In genomic region chr3:157512534-157512933, GRCh38 we compare ENCODE assay signal across 18 cellular contexts. TPM values are rescaled to one million over a fixed set of nuclear protein-coding genes. Genes with fewer than 3 reads are reported as not detected.
DNase-seq lines count a peak whose midpoint lies in the region; ATAC-seq, FAIRE-seq and TF ChIP-seq lines count a peak whose summit lies in the region.
"Had no signal": no experiment of that assay in that cellular context is flagged by ENCODE, and none has a peak within 500 bp of the region (broad histone marks: within the 10 kb centered on the region; RNA-seq: fewer than 3 reads in every experiment).

No MANE protein-coding gene starts in this region.

- no peak overlapping the region for H3K4me2 ChIP-seq in IMR-90 (ENCODE audit: low read depth, low read length)
- peak overlapping the region; percentile 57 for H3K4me2 ChIP-seq in K562 (ENCODE audit: insufficient read depth, low read length)
- H3K4me2 ChIP-seq in neuronal stem cell (ENCODE audit: insufficient read depth, low read length, poor library complexity, severe bottlenecking), result no peak overlapping the region
- H3K4me2 ChIP-seq: GM23338 had no signal

- H2AK5ac ChIP-seq in IMR-90 (ENCODE audit: low read depth, low read length) (no peak overlapping the region), neuronal stem cell (ENCODE audit: low read depth, low read length) (no peak overlapping the region)

- H2BK120ac ChIP-seq in IMR-90 (ENCODE audit: low read depth, low read length) (no peak overlapping the region), neuronal stem cell (ENCODE audit: low read depth, low read length) (no peak overlapping the region)

- no peak overlapping the region for H3K18ac ChIP-seq in IMR-90 (ENCODE audit: low read depth, low read length)
- H3K18ac ChIP-seq in neuronal stem cell (ENCODE audit: low read length), result no peak overlapping the region

- H2BK12ac ChIP-seq in neuronal stem cell (ENCODE audit: low read length), result no peak overlapping the region

- H3K4me1 ChIP-seq in IMR-90 (ENCODE audit: control insufficient read depth, insufficient read depth, low read length) (no peaks in the 10 kb centered on the region), K562 (replicated peaks in 1 of 2; ENCODE audit: control insufficient read depth in 2 of 2, insufficient read depth in 2 of 2, low read length in 2 of 2) (peaks cover 0 to 14% of the 10 kb centered on the region in 2 experiments; a peak in 4 of 5 replicates), neuronal stem cell (ENCODE audit: control insufficient read depth in 2 of 2, insufficient read depth in 1 of 2, low read depth in 1 of 2, low read length in 2 of 2) (no peaks in the 10 kb centered on the region), tibial artery (no peaks in the 10 kb centered on the region)
- H3K4me1 ChIP-seq: Caco-2, HAP-1 had no signal

- peak overlapping the region; percentile 11 for H2AFZ ChIP-seq in IMR-90 (replicated peaks; ENCODE audit: low read length, poor library complexity)
- H2AFZ ChIP-seq in K562 (ENCODE audit: low read depth, low read length), result peak overlapping the region; percentile 50
- H2AFZ ChIP-seq in neuronal stem cell (ENCODE audit: low read length), result peak overlapping the region; percentile 41
- H2AFZ ChIP-seq: GM23338 had no signal

- H4K8ac ChIP-seq in IMR-90 (ENCODE audit: low read depth in 2 of 2, low read length in 2 of 2) (no peak overlapping the region), neuronal stem cell (ENCODE audit: low read depth, low read length) (no peak overlapping the region)

- H3K4ac ChIP-seq in IMR-90 (ENCODE audit: low read depth, low read length) (no peak overlapping the region), neuronal stem cell (ENCODE audit: low read length) (no peak overlapping the region)

- H4K91ac ChIP-seq in IMR-90 (ENCODE audit: insufficient read depth, low read depth, low read length), result no peak overlapping the region
- no peak overlapping the region for H4K91ac ChIP-seq in neuronal stem cell (ENCODE audit: low read depth, low read length, poor library complexity)

- no peaks in the 10 kb centered on the region for H3K9me1 ChIP-seq in IMR-90 (ENCODE audit: insufficient read depth, low read length)
- H3K9me1 ChIP-seq in K562 (ENCODE audit: control insufficient read depth, insufficient read depth, low read length), result no peaks in the 10 kb centered on the region

- in situ Hi-C loops in IMR-90 (cut with MboI; ENCODE audit: low sequenced_read_pairs), result no loop called here
- in situ Hi-C loops in K562 (cut with MboI), result no loop called here

- no peak overlapping the region for H3K56ac ChIP-seq in IMR-90 (ENCODE audit: extremely low read depth, insufficient read depth, low read length)

- no peak overlapping the region for H2BK20ac ChIP-seq in IMR-90 (ENCODE audit: low read depth, low read length)

- no peak overlapping the region for H2BK15ac ChIP-seq in IMR-90 (ENCODE audit: low read depth, low read length)
- H2BK15ac ChIP-seq in neuronal stem cell (ENCODE audit: low read length), result no peak overlapping the region

- no peak overlapping the region for H2AK9ac ChIP-seq in IMR-90 (replicated peaks; ENCODE audit: low read depth, low read length, poor library complexity)

- H3K9me3 ChIP-seq in IMR-90 (ENCODE audit: control insufficient read depth, insufficient read depth, low read length) (no peaks in the 10 kb centered on the region), K562 (replicated peaks; ENCODE audit: control insufficient read depth, insufficient read depth, low read depth, low read length) (no peaks in the 10 kb centered on the region), neuronal stem cell (replicated peaks in 1 of 2; ENCODE audit: control insufficient read depth in 2 of 2, insufficient read depth in 1 of 2, low read depth in 1 of 2, low read length in 2 of 2) (no peaks in the 10 kb centered on the region), tibial artery (no peaks in the 10 kb centered on the region)
- H3K9me3 ChIP-seq: Caco-2, HAP-1 had no signal

- CTCF ChIA-PET in IMR-90 (lab: Yijun Ruan, JAX), result interaction anchor here (1.0 kb wide), 1 partner anchor 9 kb away, joined by 3 read pairs; the partner anchor contains the start of gene VEPH1
- CTCF ChIA-PET in K562 (lab: Yijun Ruan, JAX; ENCODE audit: low intra/inter-chr PET ratio), result no interaction called here

- H3K36me3 ChIP-seq in IMR-90 (ENCODE audit: control insufficient read depth, insufficient read depth, low read length) (no peaks in the 10 kb centered on the region), K562 (ENCODE audit: control insufficient read depth, insufficient read depth, low read length) (no peaks in the 10 kb centered on the region), neuronal stem cell (replicated peaks in 1 of 2; ENCODE audit: control insufficient read depth in 2 of 2, insufficient read depth in 2 of 2, low read length in 2 of 2) (no peaks in the 10 kb centered on the region), tibial artery (no peaks in the 10 kb centered on the region)
- H3K36me3 ChIP-seq: HAP-1 had no signal

- FAIRE-seq in K562 (lab: Jason Lieb, UNC), result peak; percentile 95
- FAIRE-seq: GM12878 had no signal

- no peak for TF ChIP-seq POLR2A in IMR-90 (IDR thresholded peaks at IDR 0.05; ENCODE audit: low read depth, low read length)
- no peak for TF ChIP-seq POLR2A in K562 (conservative IDR thresholded peaks at IDR 0.05)

- no TSS peak for BruUV-seq in IMR-90 (replicated peaks; lab: Mats Ljungman, UMichigan)
- BruUV-seq in K562 (replicated peaks; lab: Mats Ljungman, UMichigan), result no TSS peak

- 92% methylated on average over 3 of the region's 5 CpGs; no CpG with 5 or more reads in 1 of the 2 experiments for WGBS in IMR-90 (ENCODE audit: extremely low coverage in 2 of 2, insufficient read length in 1 of 2), 2 experiments
- WGBS in K562 (ENCODE audit: insufficient coverage, low coverage, missing lambda C conversion rate), result 5% methylated on average over 5 of the region's 5 CpGs
- no CpG with 5 or more reads among the region's 5 CpGs for WGBS in neuronal stem cell (ENCODE audit: extremely low coverage in 2 of 2, insufficient read length in 2 of 2, insufficient replicate concordance in 1 of 2), 2 donors

- H3K9ac ChIP-seq in IMR-90 (ENCODE audit: low read depth, low read length), result no peak overlapping the region
- H3K9ac ChIP-seq in K562 (ENCODE audit: insufficient read depth in 1 of 2, low read depth in 2 of 2, low read length in 2 of 2), result no peak overlapping the region; a peak in 1 of 4 replicates
- H3K9ac ChIP-seq in neuronal stem cell (ENCODE audit: low read depth, low read length, poor library complexity), result no peak overlapping the region

- H3K79me2 ChIP-seq in K562 (ENCODE audit: control insufficient read depth, insufficient read depth, low read length), result no peaks in the 10 kb centered on the region

- dilution Hi-C loops in IMR-90 (cut with HindIII; ENCODE audit: low sequenced_read_pairs, unreplicated experiment), result no loop called here

- H3K23ac ChIP-seq in IMR-90 (ENCODE audit: low read depth, low read length) (no peak overlapping the region), neuronal stem cell (ENCODE audit: low read depth, low read length, poor library complexity) (no peak overlapping the region)

- POLR2A ChIA-PET in IMR-90 (lab: Charles Lee; ENCODE audit: unreplicated experiment), result no interaction called here
- POLR2A ChIA-PET in K562 (lab: Yijun Ruan, JAX), result interaction anchor here (1.1 kb wide), 1 partner anchor 10 kb away, joined by 3 read pairs; the partner anchor contains the start of gene VEPH1

- H3K4me3 ChIP-seq in IMR-90 (ENCODE audit: insufficient read depth, low read depth, low read length) (no peak overlapping the region), K562 (no peak overlapping the region), neuronal stem cell (ENCODE audit: low read length in 2 of 2) (no peak overlapping the region), tibial artery (no peak overlapping the region)
- H3K4me3 ChIP-seq: GM12878, GM23338, HAP-1 had no signal

- H3K27ac ChIP-seq in IMR-90 (ENCODE audit: insufficient read depth, low read length), result no peak overlapping the region
- H3K27ac ChIP-seq in K562 (ENCODE audit: extremely low read depth, low read depth, low read length), result peak overlapping the region; percentile 38; the same call in 2 of the 3 replicates
- H3K27ac ChIP-seq in neuronal stem cell (replicated peaks; ENCODE audit: low read length), result no peak overlapping the region
- no peak overlapping the region for H3K27ac ChIP-seq in tibial artery

- no peaks in the 10 kb centered on the region for H3K27me3 ChIP-seq in IMR-90 (ENCODE audit: control insufficient read depth, insufficient read depth, low read length)
- no peaks in the 10 kb centered on the region for H3K27me3 ChIP-seq in K562 (ENCODE audit: control insufficient read depth in 2 of 2, insufficient read depth in 2 of 2, low read length in 2 of 2)
- H3K27me3 ChIP-seq in neuronal stem cell (ENCODE audit: control insufficient read depth in 3 of 3, insufficient read depth in 3 of 3, low read depth in 1 of 3, low read length in 3 of 3), result no peaks in the 10 kb centered on the region
- H3K27me3 ChIP-seq in tibial artery, result no peaks in the 10 kb centered on the region

- H2BK5ac ChIP-seq in IMR-90 (ENCODE audit: low read depth, low read length, poor library complexity, severe bottlenecking), result no peak overlapping the region
- H2BK5ac ChIP-seq in neuronal stem cell (ENCODE audit: low read length), result no peak overlapping the region

- intact Hi-C loops in IMR-90 (cut with micrococcal nuclease), result loop anchor here (5.0 kb wide), 1 partner anchor 625 kb away; no protein-coding TSS in a partner anchor
- intact Hi-C loops in K562 (cut with micrococcal nuclease), result no loop called here
- intact Hi-C loops in tibial artery (cut with DNase I; ENCODE audit: low total_unique reads), result no loop called here

- DNase-seq in IMR-90, result no peak
- DNase-seq in OCI-M1 (lab: John Stamatoyannopoulos, UW), result peak; percentile 7
- DNase-seq in K562 (ENCODE audit: extremely low read depth in 1 of 4, low spot score in 3 of 4), result peak; percentile 29 to 86 (median 50)
- DNase-seq in neuronal stem cell (ENCODE audit: low spot score), result no peak
- no peak for DNase-seq in inferior parietal cortex (ENCODE audit: extremely low spot score)
- no peak for DNase-seq in NCI-H2227 treated with DMSO at 0.1 percent for 48 hours (lab: John Stamatoyannopoulos, UW)
- DNase-seq in tibial artery, result no peak
- DNase-seq: C1 segment of cervical spinal cord; Caco-2; CD4-positive, alpha-beta memory T cell; DMS153; DMS79; EL; GDM1; HFFc6 had no signal

- H3K79me1 ChIP-seq in IMR-90 (ENCODE audit: low read depth in 1 of 2, low read length in 2 of 2), result peaks cover 10 to 13% of the 10 kb centered on the region in 2 experiments; a peak in 3 of 4 replicates
- no peaks in the 10 kb centered on the region for H3K79me1 ChIP-seq in neuronal stem cell (ENCODE audit: low read depth, low read length)

- no peak overlapping the region for H4K5ac ChIP-seq in IMR-90 (ENCODE audit: low read depth, low read length)

- TF ChIP-seq RAD21 in IMR-90 (IDR thresholded peaks at IDR 0.05; ENCODE audit: low read length) (no peak), K562 (CRISPR knock-in tag; conservative IDR thresholded peaks at IDR 0.05 in 1 of 2, IDR thresholded peaks at IDR 0.05 in 1 of 2) (0 out of 4 replicates have a peak, but pooled peaks of 1 of the 2 experiments have one; percentile 5)

- ATAC-seq in IMR-90 (ENCODE audit: low read depth), result no peak
- ATAC-seq in K562, result peak; percentile 94
- ATAC-seq: GM12878, GM23338 had no signal

- H3K14ac ChIP-seq in IMR-90 (replicated peaks; ENCODE audit: low read depth, low read length) (0 out of 2 replicates have a peak overlapping the region, but pooled peaks have one; percentile 32), neuronal stem cell (ENCODE audit: low read length) (no peak overlapping the region)

- no peaks in the 10 kb centered on the region for H4K20me1 ChIP-seq in IMR-90 (ENCODE audit: insufficient read depth, low read length)
- H4K20me1 ChIP-seq in K562 (replicated peaks; ENCODE audit: control insufficient read depth, insufficient read depth, low read length), result no peaks in the 10 kb centered on the region

- TF ChIP-seq CTCF in IMR-90 (conservative IDR thresholded peaks at IDR 0.05; ENCODE audit: low read depth, low read length), result no peak
- no peak; a peak in 1 of 6 replicates for TF ChIP-seq CTCF in K562 (IDR thresholded peaks at IDR 0.05 in 2 of 3, conservative IDR thresholded peaks at IDR 0.05 in 1 of 3; ENCODE audit: insufficient read depth in 2 of 3, low read depth in 1 of 3, low read length in 3 of 3)
- no peak for TF ChIP-seq CTCF in tibial artery (IDR thresholded peaks at IDR 0.05)

- peak; percentile 57 for TF ChIP-seq EP300 in K562 (IDR thresholded peaks at IDR 0.05; ENCODE audit: low read length)

RNA-seq across cellular contexts. Expression of gene VEPH1, which starts 9.3 kb away (rescaled TPM):
- total RNA-seq in IMR-90 (2012; rRNA removed) (99.4 and 130 TPM in 2 replicates), K562 (2014; rRNA removed) (3.7 and 5.3 TPM in 2 replicates), K562 (2014; rRNA removed; fragmentation: Illumina TruSeq; extraction: Trizol) (5.8 and 8.1 TPM in 2 replicates), K562 (2015; rRNA removed; fragmentation: Illumina TruSeq; extraction: Trizol) (5.3 and 5.7 TPM in 2 replicates), K562 (2021) (4.6 and 5.1 TPM in 2 replicates)
- polyA plus RNA-seq in IMR-90 (2012; rRNA removed) (26.0 and 30.5 TPM in 2 replicates), K562 (2011; rRNA removed) (2.7 and 15.6 TPM in 2 replicates), K562 (2014; fragmentation: Illumina TruSeq; extraction: Trizol) (7.4 and 8.3 TPM in 2 replicates), K562 (2014; fragmentation: Nextera tagmentation; extraction: Ambion mirVana) (10 to 100 TPM; 10.4 to 11.2 TPM), K562 (2014; rRNA removed) (4.4 and 4.5 TPM in 2 replicates)
- 6.7 and 7.6 TPM in 2 replicates for polyA plus RNA-seq in IMR-90 (2012; cell fraction: cytosol; rRNA removed)
- polyA plus RNA-seq in IMR-90 (2012; cell fraction: nucleus; rRNA removed; ENCODE audit: low replicate concordance), result 4.5 and 34.9 TPM in 2 replicates
- 9.7 and 15.1 TPM in 2 replicates for total RNA-seq in K562 (2011; cell fraction: chromatin; rRNA removed; ENCODE audit: low replicate concordance)
- total RNA-seq in K562 (2011; cell fraction: nucleolus; rRNA removed), result 3.2 and 4.7 TPM in 2 replicates
- 3.7 and 7.6 TPM in 2 replicates for total RNA-seq in K562 (2011; cell fraction: nucleoplasm; rRNA removed)
- polyA plus RNA-seq in K562 (2011; cell fraction: cytosol; rRNA removed), result 0.97 and 3.2 TPM in 2 replicates
- 3.3 and 20.2 TPM in 2 replicates for polyA plus RNA-seq in K562 (2011; cell fraction: nucleus; rRNA removed)
- 7.4 and 9.8 TPM in 2 replicates for polyA plus RNA-seq in K562 (2012)
- polyA minus RNA-seq in K562 (2011; rRNA and poly(A)+ RNA removed), result 4.8 and 17.5 TPM in 2 replicates
- 4.8 TPM in 1 of 2 replicates, not detected in the other for polyA minus RNA-seq in K562 (2011; cell fraction: cytosol; rRNA and poly(A)+ RNA removed)
- 4.7 and 14.9 TPM in 2 replicates for polyA minus RNA-seq in K562 (2011; cell fraction: nucleus; rRNA and poly(A)+ RNA removed)
- 5.5 TPM for polyA plus RNA-seq in neuronal stem cell (2013, experiment 1 of 2)
- 5.1 TPM for polyA plus RNA-seq in neuronal stem cell (2013, experiment 2 of 2)
- total RNA-seq: CD4-positive, alpha-beta memory T cell had no signal
- polyA plus RNA-seq: CD4-positive, alpha-beta memory T cell had no signal

Comparison
In these comparisons a context has a peak if more than half of its experiments do, and no peak if none do; other contexts are left out.
1. DNase-seq: peak in OCI-M1 (single experiment) and K562 (4 of 4); none in IMR-90 (single experiment), neuronal stem cell (single experiment), inferior parietal cortex (single experiment), NCI-H2227 treated with DMSO at 0.1 percent for 48 hours (single experiment) and tibial artery (0 of 2).
2. Peak in every context shown above with its lines, with median percentiles within 50 percentile points of each other: H2AFZ ChIP-seq.